ENCODE assay signal across 14 cellular contexts in the genomic region with DNA sequence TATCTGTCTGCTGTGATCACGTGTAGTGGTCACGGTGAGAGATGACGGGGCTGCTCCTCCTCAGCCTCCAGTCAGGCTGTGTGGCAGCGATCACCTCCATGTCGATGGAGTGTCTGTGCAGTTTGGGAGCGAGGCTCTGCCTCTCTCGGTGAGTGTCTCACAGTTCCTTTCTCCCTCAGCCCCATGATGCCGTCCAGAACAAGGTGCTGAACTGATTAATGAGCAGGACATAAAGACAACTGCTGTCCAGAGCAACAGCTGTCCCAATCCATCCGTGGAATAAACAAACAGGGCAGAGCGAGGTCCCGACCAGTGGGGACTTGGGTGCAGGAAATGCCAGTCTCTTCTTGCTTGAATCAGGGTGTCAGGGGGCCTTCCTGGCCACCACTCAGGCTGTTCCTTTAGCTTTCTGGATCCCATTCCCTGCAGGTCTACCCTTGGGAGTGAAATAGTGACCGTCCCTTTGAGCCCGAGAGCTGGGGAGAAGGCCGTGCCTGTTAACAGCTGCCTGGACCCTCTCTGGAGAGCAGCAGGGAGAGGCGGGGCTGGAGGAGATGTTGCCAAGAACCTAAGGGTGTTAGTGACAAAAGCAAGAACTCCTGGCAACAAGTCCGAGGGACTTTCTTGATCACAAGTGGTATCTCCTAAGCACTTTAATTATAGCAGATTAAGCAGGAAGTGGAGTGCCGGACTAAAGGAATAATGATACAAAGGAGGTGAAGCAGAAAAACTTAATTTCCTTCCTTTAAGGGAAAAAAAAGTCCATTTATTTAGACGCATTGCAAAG.
DNase-seq lines count a peak whose midpoint lies in the region; ATAC-seq, FAIRE-seq and TF ChIP-seq lines count a peak whose summit lies in the region.
"Had no signal": no experiment of that assay in that cellular context is flagged by ENCODE, and none has a peak within 500 bp of the region (broad histone marks: within the 10 kb centered on the region; RNA-seq: fewer than 3 reads in every experiment).

No MANE protein-coding gene starts in this region.

- H3K79me2 ChIP-seq in H1 (ENCODE audit: control insufficient read depth in 1 of 2, insufficient read depth in 2 of 2, low read length in 2 of 2) = no peaks in the 10 kb centered on the region

- H3K56ac ChIP-seq in H1 (replicated peaks; ENCODE audit: insufficient read length, low read depth, low read length) = no peak overlapping the region

- H3K27me3 ChIP-seq in H1 (replicated peaks in 1 of 4; ENCODE audit: control insufficient read depth in 3 of 4, extremely low read depth in 1 of 4, insufficient read depth in 3 of 4, low read length in 3 of 4) (no peaks in the 10 kb centered on the region), left lung (no peaks in the 10 kb centered on the region), upper lobe of left lung (no peaks in the 10 kb centered on the region), uterus (no peaks in the 10 kb centered on the region)

- H3K4ac ChIP-seq in H1 (replicated peaks; ENCODE audit: insufficient read length, low read depth, low read length) = no peak overlapping the region

- H3K4me1 ChIP-seq in H1 (replicated peaks in 1 of 4; ENCODE audit: control insufficient read depth in 3 of 4, insufficient read depth in 4 of 4, low read length in 3 of 4) (peaks cover 0 to 2% (median 0%) of the 10 kb centered on the region in 4 experiments; a peak in 1 of 7 replicates), left lung (no peaks in the 10 kb centered on the region), upper lobe of left lung (peaks cover 0 to 7% (median 0%) of the 10 kb centered on the region in 4 donors), uterus (no peaks in the 10 kb centered on the region)

- POLR2A ChIA-PET in H1 (lab: Charles Lee; ENCODE audit: partially characterized antibody) = interaction anchor here (1.2 kb wide), 1 partner anchor 87 kb away, joined by 3 read pairs; no protein-coding TSS in a partner anchor

- no peaks in the 10 kb centered on the region for H4K20me1 ChIP-seq in H1 (replicated peaks in 1 of 2; ENCODE audit: control insufficient read depth in 1 of 2, insufficient read depth in 2 of 2, low read length in 2 of 2)

- H3K27ac ChIP-seq in H1 (ENCODE audit: low read depth, low read length) = no peak overlapping the region
- peak overlapping the region; percentile 41 to 63 for H3K27ac ChIP-seq in left lung
- peak overlapping the region in 3 of 4 donors; percentile 11 to 57 (median 52) for H3K27ac ChIP-seq in upper lobe of left lung
- no peak overlapping the region for H3K27ac ChIP-seq in uterus

- H2BK12ac ChIP-seq in H1 (ENCODE audit: low read depth, low read length) = 0 out of 2 replicates have a peak overlapping the region, but pooled peaks have one; percentile 9

- H2AK5ac ChIP-seq in H1 (ENCODE audit: low read depth, low read length) = 0 out of 2 replicates have a peak overlapping the region, but pooled peaks have one; percentile 65

- no peak for FAIRE-seq in H1 (lab: Jason Lieb, UNC)
- FAIRE-seq: A204.1, colon had no signal

- no peak overlapping the region for H2BK20ac ChIP-seq in H1 (ENCODE audit: low read length)

- no peaks in the 10 kb centered on the region for H3K23me2 ChIP-seq in H1 (ENCODE audit: low read depth, low read length)

- H3K9ac ChIP-seq in H1 (replicated peaks in 1 of 4; ENCODE audit: extremely low read depth in 1 of 4, low read depth in 3 of 4, low read length in 3 of 4) = no peak overlapping the region

- H3K23ac ChIP-seq in H1 (ENCODE audit: insufficient read length) = no peak overlapping the region

- H3K14ac ChIP-seq in H1 (ENCODE audit: insufficient read length) = no peak overlapping the region

- no peak overlapping the region for H4K5ac ChIP-seq in H1 (ENCODE audit: insufficient read length, low read depth, low read length)

- CTCF ChIA-PET in H1 (lab: Charles Lee; ENCODE audit: partially characterized antibody) = interaction anchor here (0.6 to 1.5 kb wide), 2 partner anchors 13 to 112 kb away, joined by 3 to 4 read pairs; no protein-coding TSS in a partner anchor

- no peak overlapping the region for H2BK120ac ChIP-seq in H1 (replicated peaks; ENCODE audit: low read depth, low read length)

- TF ChIP-seq POLR2A in H1 (IDR thresholded peaks at IDR 0.05; ENCODE audit: control extremely low read depth in 1 of 2, low read depth in 2 of 2, low read length in 2 of 2) = no peak
- TF ChIP-seq POLR2A in upper lobe of left lung (IDR thresholded peaks at IDR 0.05) = no peak
- TF ChIP-seq POLR2A in uterus (IDR thresholded peaks at IDR 0.05) = no peak

- no peak overlapping the region for H3K4me3 ChIP-seq in H1 (ENCODE audit: extremely low read depth in 1 of 4, insufficient read depth in 2 of 4, low read depth in 3 of 4, low read length in 4 of 4)
- H3K4me3 ChIP-seq in left lung = no peak overlapping the region
- peak overlapping the region in 1 of 4 donors; percentile 1 for H3K4me3 ChIP-seq in upper lobe of left lung
- no peak overlapping the region for H3K4me3 ChIP-seq in uterus

- 0 out of 2 replicates have a peak overlapping the region, but pooled peaks have one; percentile 67 for H2BK15ac ChIP-seq in H1 (ENCODE audit: low read length)

- H2AFZ ChIP-seq in H1 (ENCODE audit: low read length) = 0 out of 2 replicates have a peak overlapping the region, but pooled peaks have one; percentile 6

- no peak overlapping the region for H3K18ac ChIP-seq in H1 (ENCODE audit: extremely low read depth, low read length)

- H2BK5ac ChIP-seq in H1 (ENCODE audit: low read depth, low read length) = no peak overlapping the region

- TF ChIP-seq CTCF in H1 (IDR thresholded peaks at IDR 0.05; ENCODE audit: control extremely low read depth in 1 of 3, insufficient read depth in 1 of 3, low read depth in 1 of 3, low read length in 3 of 3) (no peak), left lung (IDR thresholded peaks at IDR 0.05) (no peak), upper lobe of left lung (IDR thresholded peaks at IDR 0.05) (no peak), uterus (IDR thresholded peaks at IDR 0.05) (no peak)

- TF ChIP-seq RAD21 in H1 (IDR thresholded peaks at IDR 0.05 in 1 of 2, conservative IDR thresholded peaks at IDR 0.05 in 1 of 2; ENCODE audit: low read depth in 2 of 2, low read length in 2 of 2) = no peak

- intact Hi-C loops in Right ventricle myocardium superior (cut with DNase I) = no loop called here
- intact Hi-C loops in cardiac septum (cut with DNase I) = no loop called here
- intact Hi-C loops in left lung (cut with DNase I) = no loop called here
- intact Hi-C loops in uterus (cut with DNase I; ENCODE audit: low total_unique reads) = no loop called here

- WGBS in H1 (ENCODE audit: extremely low coverage in 1 of 2, insufficient coverage in 1 of 2, insufficient read length in 1 of 2, insufficient replicate concordance in 2 of 2, low coverage in 1 of 2, low lambda C conversion rate in 2 of 2, missing lambda C conversion rate in 1 of 2), 2 experiments = 87% methylated on average over 18 of the region's 18 CpGs; no CpG with 5 or more reads in 1 of the 2 experiments
- WGBS in upper lobe of left lung, 2 donors = 66 to 68% methylated on average over 12 to 18 of the region's 18 CpGs

- TF ChIP-seq EP300 in H1 (IDR thresholded peaks at IDR 0.05; ENCODE audit: borderline replicate concordance in 1 of 2, low read depth in 2 of 2, low read length in 2 of 2) = no peak
- TF ChIP-seq EP300 in upper lobe of left lung (IDR thresholded peaks at IDR 0.05) = no peak

- no peaks in the 10 kb centered on the region for H3K79me1 ChIP-seq in H1 (ENCODE audit: low read depth, low read length)

- H3K4me2 ChIP-seq in H1 (ENCODE audit: insufficient read depth in 1 of 2, low read depth in 2 of 2, low read length in 2 of 2) = no peak overlapping the region

- H3K36me3 ChIP-seq in H1 (ENCODE audit: control insufficient read depth in 2 of 4, insufficient read depth in 4 of 4, low read length in 3 of 4) (no peaks in the 10 kb centered on the region), left lung (no peaks in the 10 kb centered on the region), upper lobe of left lung (no peaks in the 10 kb centered on the region), uterus (no peaks in the 10 kb centered on the region)

- no peak overlapping the region for H4K91ac ChIP-seq in H1 (replicated peaks; ENCODE audit: insufficient read length, low read length)

- H4K8ac ChIP-seq in H1 (ENCODE audit: extremely low read depth, insufficient read depth, low read length) = no peak overlapping the region; the same call in none of the 2 replicates

- peak; percentile 73 for DNase-seq in Right ventricle myocardium superior
- no peak for DNase-seq in cardiac septum (ENCODE audit: low spot score)
- DNase-seq in H1 (ENCODE audit: low read depth in 1 of 2, low spot score in 2 of 2) = no peak
- DNase-seq in left lung = no peak
- no peak for DNase-seq in upper lobe of left lung
- DNase-seq in uterus = no peak
- no peak for DNase-seq in NCI-H2196 treated with DMSO at 0.1 percent for 48 hours (lab: John Stamatoyannopoulos, UW; ENCODE audit: unreplicated experiment)
- DNase-seq: CD4-positive, CD25-positive, alpha-beta regulatory T cell; mammary epithelial cell; NCI-H1694 had no signal

- no peaks in the 10 kb centered on the region for H3K9me3 ChIP-seq in H1 (ENCODE audit: insufficient read depth in 2 of 2, low read depth in 1 of 2, low read length in 1 of 2)
- H3K9me3 ChIP-seq in left lung = no peaks in the 10 kb centered on the region
- H3K9me3 ChIP-seq in upper lobe of left lung = no peaks in the 10 kb centered on the region
- H3K9me3 ChIP-seq in uterus = no peaks in the 10 kb centered on the region

- ATAC-seq in Right ventricle myocardium superior (ENCODE audit: poor library complexity) = peak; percentile 93
- peak; percentile 60 for ATAC-seq in left lung
- peak; percentile 59 to 69 for ATAC-seq in upper lobe of left lung (ENCODE audit: low FRiP score in 2 of 2)
- no peak for ATAC-seq in GM18909 (IDR thresholded peaks at IDR 0.05; ENCODE audit: poor library complexity, unreplicated experiment)
- ATAC-seq: activated CD4-positive, CD25-positive, alpha-beta regulatory T cell treated with anti-CD3 and anti-CD28 coated beads, Interleukin-2, amount 50 U/mL, for 24 hours had no signal

TF ChIP-seq in H1, 55 proteins besides CTCF, POLR2A, EP300 and RAD21 (continues in another document):
- TF ChIP-seq TEAD4 (IDR thresholded peaks at IDR 0.05; ENCODE audit: low read depth, low read length) = no peak
- no peak for TF ChIP-seq KDM4A (IDR thresholded peaks at IDR 0.05; ENCODE audit: low read depth, low read length, severe bottlenecking)
- TF ChIP-seq MAFK (IDR thresholded peaks at IDR 0.05; ENCODE audit: low read depth, low read length) = no peak
- TF ChIP-seq CTBP2 (IDR thresholded peaks at IDR 0.05; ENCODE audit: borderline replicate concordance, insufficient read depth, insufficient read length, low read length) = no peak
- TF ChIP-seq CBX5 (IDR thresholded peaks at IDR 0.05; ENCODE audit: low read depth, low read length) = no peak
- TF ChIP-seq RNF2 (IDR thresholded peaks at IDR 0.05; ENCODE audit: borderline replicate concordance, low read depth, low read length, missing control alignments, poor library complexity, severe bottlenecking) = no peak
- TF ChIP-seq, protein P1, sequence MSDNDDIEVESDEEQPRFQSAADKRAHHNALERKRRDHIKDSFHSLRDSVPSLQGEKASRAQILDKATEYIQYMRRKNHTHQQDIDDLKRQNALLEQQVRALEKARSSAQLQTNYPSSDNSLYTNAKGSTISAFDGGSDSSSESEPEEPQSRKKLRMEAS (IDR thresholded peaks at IDR 0.05) = no peak
- TF ChIP-seq TAF1 (IDR thresholded peaks at IDR 0.05; ENCODE audit: low read depth, low read length) = no peak

Comparison
In these comparisons a context has a peak if more than half of its experiments do, and no peak if none do; other contexts are left out.
1. H3K27ac ChIP-seq: peak in left lung (2 of 2) and upper lobe of left lung (3 of 4); none in H1 (single experiment) and uterus (0 of 2).